1 cellular context compared by ENCODE assay signal in genomic region chrX:130702867-130703707, GRCh38.
TF ChIP-seq lines count a peak whose summit lies in the region.

No MANE protein-coding gene starts in this region.

TF ChIP-seq in HepG2, 621 proteins besides CTCF, POLR2A, EP300 and RAD21 (continued from another document):
- TF ChIP-seq ZBTB34 (CRISPR knock-in tag; IDR thresholded peaks at IDR 0.05) (no peak), SRY (CRISPR knock-in tag; IDR thresholded peaks at IDR 0.05) (no peak), MAZ (IDR thresholded peaks at IDR 0.05; ENCODE audit: borderline replicate concordance, low read depth, low read length) (no peak), MAZ (CRISPR knock-in tag; IDR thresholded peaks at IDR 0.05; ENCODE audit: low read depth) (no peak), HMG20B (CRISPR knock-in tag; conservative IDR thresholded peaks at IDR 0.05) (no peak), ZNF335 (CRISPR knock-in tag; IDR thresholded peaks at IDR 0.05) (no peak), SSRP1 (CRISPR knock-in tag; IDR thresholded peaks at IDR 0.05) (no peak), ZNF34 (CRISPR knock-in tag; IDR thresholded peaks at IDR 0.05; ENCODE audit: borderline replicate concordance) (no peak), ZNF572 (CRISPR knock-in tag; IDR thresholded peaks at IDR 0.05) (no peak), ZNF746 (CRISPR knock-in tag; IDR thresholded peaks at IDR 0.05) (no peak)
